10 cellular contexts compared by ENCODE assay signal in the genomic region with DNA sequence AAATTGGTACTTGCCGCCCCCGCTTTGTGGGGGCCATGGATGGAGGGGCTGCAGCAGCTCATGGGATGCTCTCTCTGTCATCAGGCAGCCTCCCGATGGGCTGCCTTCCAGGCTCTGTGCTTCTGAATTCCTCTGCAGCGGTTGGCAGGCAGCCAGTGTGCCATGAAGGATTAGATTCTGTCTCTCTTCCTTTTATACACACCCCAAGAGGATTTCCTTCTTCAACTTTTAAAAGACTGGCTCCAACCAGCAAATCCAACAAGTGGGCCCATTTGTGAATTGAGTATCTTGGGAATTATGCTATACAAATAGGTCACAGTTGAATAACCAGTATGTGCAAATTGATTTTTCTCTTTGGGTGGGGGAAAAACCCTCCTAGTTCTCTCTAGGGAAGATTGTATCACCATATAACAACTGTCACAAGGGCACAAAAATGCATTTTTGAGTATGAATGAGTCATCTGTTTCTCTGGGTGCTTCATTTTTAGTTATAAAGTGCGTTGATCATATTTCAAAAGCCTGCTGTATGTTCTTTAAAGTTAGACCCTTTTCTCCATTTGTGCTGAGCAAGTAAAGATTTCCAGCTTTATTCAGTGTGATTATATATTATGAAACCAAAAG.
DNase-seq lines count a peak whose midpoint lies in the region; ATAC-seq, FAIRE-seq and TF ChIP-seq lines count a peak whose summit lies in the region.
"Had no signal": no experiment of that assay in that cellular context is flagged by ENCODE, and none has a peak within 500 bp of the region (broad histone marks: within the 10 kb centered on the region; RNA-seq: fewer than 3 reads in every experiment).

No MANE protein-coding gene starts in this region.

- H3K36me3 Mint-ChIP-seq in glutamatergic neuron (ENCODE audit: unreplicated experiment) = no peaks in the 10 kb centered on the region
- H3K36me3 Mint-ChIP-seq in naive thymus-derived CD4-positive, alpha-beta T cell = no peaks in the 10 kb centered on the region

- peaks cover 4% of the 10 kb centered on the region for H3K27me3 Mint-ChIP-seq in glutamatergic neuron (ENCODE audit: unreplicated experiment)
- no peaks in the 10 kb centered on the region for H3K27me3 Mint-ChIP-seq in naive thymus-derived CD4-positive, alpha-beta T cell

- ATAC-seq in HepG2 = no peak
- no peak for ATAC-seq in naive thymus-derived CD4-positive, alpha-beta T cell

- in situ Hi-C loops in HepG2 (cut with HindIII; ENCODE audit: extremely low pct_ligation_motif_present, low pct_unique_long_range_greater_than_20kb) = no loop called here

- no peaks in the 10 kb centered on the region for H3K9me3 Mint-ChIP-seq in glutamatergic neuron (ENCODE audit: unreplicated experiment)
- H3K9me3 Mint-ChIP-seq in naive thymus-derived CD4-positive, alpha-beta T cell = peaks cover 0 to 6% (median 1%) of the 10 kb centered on the region in 11 donors
- H3K9me3 Mint-ChIP-seq: H9 had no signal

- TF ChIP-seq RAD21 in HepG2 (CRISPR knock-in tag; IDR thresholded peaks at IDR 0.05) = no peak

- 51 to 59% (median 57%) methylated on average over 5 of the region's 5 CpGs for WGBS in small intestine, 3 donors
- WGBS in HepG2 (ENCODE audit: low lambda C conversion rate) = 77% methylated on average over 5 of the region's 5 CpGs

- no TSS peak for BruUV-seq in HepG2 (replicated peaks; lab: Mats Ljungman, UMichigan)

- H3K4me1 ChIP-seq in small intestine (ENCODE audit: control insufficient read depth in 2 of 2, insufficient read depth in 1 of 2, low read depth in 1 of 2, low read length in 1 of 2) (peaks cover 0 to 4% of the 10 kb centered on the region in 2 donors), HepG2 (ENCODE audit: insufficient read depth, low read length) (peaks cover 38% of the 10 kb centered on the region)
- H3K4me1 ChIP-seq in naive thymus-derived CD4-positive, alpha-beta T cell (ENCODE audit: control insufficient read depth in 2 of 2, insufficient read depth in 2 of 2, low read length in 2 of 2) = no peaks in the 10 kb centered on the region

- peak; percentile 2 for DNase-seq in DMS53 (lab: John Stamatoyannopoulos, UW)
- DNase-seq in DMS53 treated with DMSO at 0.1 percent for 48 hours (lab: John Stamatoyannopoulos, UW; ENCODE audit: unreplicated experiment) = no peak
- peak; percentile 65 for DNase-seq in OCI-M1 (lab: John Stamatoyannopoulos, UW)
- peak; percentile 41 for DNase-seq in glutamatergic neuron
- DNase-seq in small intestine = peak; percentile 59
- no peak for DNase-seq in HepG2 (ENCODE audit: low spot score)
- DNase-seq in naive thymus-derived CD4-positive, alpha-beta T cell = no peak
- no peak for DNase-seq in HEK293T (ENCODE audit: extremely low spot score)
- DNase-seq: 8988T, H9 had no signal

- no peak for TF ChIP-seq CTCF in glutamatergic neuron (IDR thresholded peaks at IDR 0.05; ENCODE audit: partially characterized antibody, unreplicated experiment)
- no peak for TF ChIP-seq CTCF in HepG2 (CRISPR knock-in tag; IDR thresholded peaks at IDR 0.05)

- H3K36me3 ChIP-seq in small intestine (ENCODE audit: control insufficient read depth in 2 of 2, insufficient read depth in 2 of 2, low read length in 2 of 2) (no peaks in the 10 kb centered on the region), HepG2 (replicated peaks in 1 of 2; ENCODE audit: control insufficient read depth in 1 of 2, insufficient read depth in 2 of 2, low read length in 2 of 2) (no peaks in the 10 kb centered on the region)
- H3K36me3 ChIP-seq in naive thymus-derived CD4-positive, alpha-beta T cell (ENCODE audit: control insufficient read depth in 2 of 3, insufficient read depth in 3 of 3, low read length in 3 of 3) = no peaks in the 10 kb centered on the region

- CTCF ChIA-PET in HepG2 (lab: Yijun Ruan, JAX; ENCODE audit: low intra/inter-chr PET ratio, low total read pairs) (no interaction called here), HEK293T (lab: Yijun Ruan, JAX) (no interaction called here)
- CTCF ChIA-PET in naive thymus-derived CD4-positive, alpha-beta T cell (lab: Charles Lee) = no interaction called here

- H3K4me3 Mint-ChIP-seq in glutamatergic neuron (ENCODE audit: unreplicated experiment) = no peak overlapping the region
- no peak overlapping the region for H3K4me3 Mint-ChIP-seq in naive thymus-derived CD4-positive, alpha-beta T cell
- H3K4me3 Mint-ChIP-seq: H9 had no signal

- H2AFZ ChIP-seq in HepG2 (ENCODE audit: low read length) = no peak overlapping the region

- intact Hi-C loops in HepG2 (cut with micrococcal nuclease; ENCODE audit: unreplicated experiment) = no loop called here
- intact Hi-C loops in naive thymus-derived CD4-positive, alpha-beta T cell (cut with micrococcal nuclease) = no loop called here

- H3K27ac ChIP-seq in small intestine (ENCODE audit: low read depth in 1 of 2, low read length in 1 of 2) (no peak overlapping the region), HepG2 (ENCODE audit: extremely low read length, insufficient read depth, low read length) (no peak overlapping the region)
- H3K27ac ChIP-seq in naive thymus-derived CD4-positive, alpha-beta T cell (ENCODE audit: low read depth, low read length) = no peak overlapping the region

- no peak for TF ChIP-seq POLR2A in HepG2 (IDR thresholded peaks at IDR 0.05; ENCODE audit: insufficient read depth in 1 of 2, low read depth in 2 of 2, low read length in 2 of 2)

- H3K9ac ChIP-seq in HepG2 (ENCODE audit: insufficient read depth, low read depth, low read length) = no peak overlapping the region

- no peaks in the 10 kb centered on the region for H3K79me2 ChIP-seq in HepG2 (ENCODE audit: insufficient read depth, low read length)

- H3K4me1 Mint-ChIP-seq in glutamatergic neuron (ENCODE audit: low read depth, unreplicated experiment) = peaks cover 20% of the 10 kb centered on the region
- H3K4me1 Mint-ChIP-seq in naive thymus-derived CD4-positive, alpha-beta T cell = no peaks in the 10 kb centered on the region

- no peak overlapping the region for H3K4me2 ChIP-seq in HepG2 (ENCODE audit: low read depth, low read length)

- no peaks in the 10 kb centered on the region for H4K20me1 ChIP-seq in HepG2 (ENCODE audit: insufficient read depth, low read length)

- H3K4me3 ChIP-seq in small intestine (ENCODE audit: low read depth in 1 of 2, low read length in 2 of 2) = no peak overlapping the region
- no peak overlapping the region for H3K4me3 ChIP-seq in HepG2 (replicated peaks in 1 of 3; ENCODE audit: insufficient read depth in 1 of 3, low read depth in 2 of 3, low read length in 3 of 3)
- no peak overlapping the region for H3K4me3 ChIP-seq in naive thymus-derived CD4-positive, alpha-beta T cell (ENCODE audit: low read length)

- no peaks in the 10 kb centered on the region for H3K27me3 ChIP-seq in small intestine (ENCODE audit: control insufficient read depth in 2 of 2, insufficient read depth in 2 of 2, low read length in 2 of 2)
- H3K27me3 ChIP-seq in HepG2 (ENCODE audit: control insufficient read depth in 1 of 2, insufficient read depth in 2 of 2, low read length in 2 of 2) = no peaks in the 10 kb centered on the region
- no peaks in the 10 kb centered on the region for H3K27me3 ChIP-seq in naive thymus-derived CD4-positive, alpha-beta T cell (ENCODE audit: control insufficient read depth in 2 of 2, insufficient read depth in 2 of 2, low read length in 2 of 2)

- no peak for FAIRE-seq in small intestine (lab: Jason Lieb, UNC)
- no peak for FAIRE-seq in HepG2 (lab: Jason Lieb, UNC)

- no peaks in the 10 kb centered on the region for H3K9me3 ChIP-seq in small intestine (ENCODE audit: control insufficient read depth, low read depth)
- no peaks in the 10 kb centered on the region for H3K9me3 ChIP-seq in HepG2 (ENCODE audit: low read length)
- no peaks in the 10 kb centered on the region for H3K9me3 ChIP-seq in naive thymus-derived CD4-positive, alpha-beta T cell (ENCODE audit: control insufficient read depth in 2 of 3, low read length in 3 of 3)

- POLR2A ChIA-PET in HepG2 (lab: Yijun Ruan, JAX) = no interaction called here
- POLR2A ChIA-PET in naive thymus-derived CD4-positive, alpha-beta T cell (lab: Charles Lee) = no interaction called here
- POLR2A ChIA-PET in HEK293T (lab: Yijun Ruan, JAX) = no interaction called here

- no peak overlapping the region for H3K27ac Mint-ChIP-seq in glutamatergic neuron (ENCODE audit: unreplicated experiment)
- H3K27ac Mint-ChIP-seq in naive thymus-derived CD4-positive, alpha-beta T cell = no peak overlapping the region
- H3K27ac Mint-ChIP-seq: H9 had no signal

- TF ChIP-seq EP300 in HepG2 (IDR thresholded peaks at IDR 0.05; ENCODE audit: low read depth in 2 of 2, low read length in 2 of 2) = no peak
- no peak for TF ChIP-seq EP300 in HepG2 (CRISPR knock-in tag; IDR thresholded peaks at IDR 0.05; ENCODE audit: borderline replicate concordance)

TF ChIP-seq in HepG2, 621 proteins besides CTCF, POLR2A, EP300 and RAD21 (continues in another document):
- TF ChIP-seq, protein P1, sequence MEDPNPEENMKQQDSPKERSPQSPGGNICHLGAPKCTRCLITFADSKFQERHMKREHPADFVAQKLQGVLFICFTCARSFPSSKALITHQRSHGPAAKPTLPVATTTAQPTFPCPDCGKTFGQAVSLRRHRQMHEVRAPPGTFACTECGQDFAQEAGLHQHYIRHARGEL (CRISPR knock-in tag; IDR thresholded peaks at IDR 0.05) = no peak
- TF ChIP-seq ZFP82 (CRISPR knock-in tag; IDR thresholded peaks at IDR 0.05; ENCODE audit: borderline replicate concordance) = no peak
- TF ChIP-seq SKI (IDR thresholded peaks at IDR 0.05; ENCODE audit: partially characterized antibody) = no peak

TF ChIP-seq in HEK293T, 16 proteins besides CTCF, POLR2A, EP300 and RAD21:
- TF ChIP-seq FOXM1 (IDR thresholded peaks at IDR 0.05; ENCODE audit: borderline replicate concordance) (no peak), LEF1 (IDR thresholded peaks at IDR 0.05; ENCODE audit: borderline replicate concordance) (no peak), L3MBTL2 (conservative IDR thresholded peaks at IDR 0.05) (no peak), ZNF384 (IDR thresholded peaks at IDR 0.05) (no peak), CTBP1 (IDR thresholded peaks at IDR 0.05; ENCODE audit: borderline replicate concordance) (no peak), SUZ12 (IDR thresholded peaks at IDR 0.05) (no peak)
TF ChIP-seq in HEK293T: peak in this region for 0.

Comparison
In these comparisons a context has a peak if more than half of its experiments do, and no peak if none do; other contexts are left out.
1. DNase-seq: peak in DMS53 (single experiment), OCI-M1 (single experiment), glutamatergic neuron (single experiment) and small intestine (single experiment); none in DMS53 treated with DMSO at 0.1 percent for 48 hours (single experiment), HepG2 (single experiment), naive thymus-derived CD4-positive, alpha-beta T cell (0 of 9) and HEK293T (single experiment).